ENCODE assay signal across 33 cellular contexts in the genomic region with DNA sequence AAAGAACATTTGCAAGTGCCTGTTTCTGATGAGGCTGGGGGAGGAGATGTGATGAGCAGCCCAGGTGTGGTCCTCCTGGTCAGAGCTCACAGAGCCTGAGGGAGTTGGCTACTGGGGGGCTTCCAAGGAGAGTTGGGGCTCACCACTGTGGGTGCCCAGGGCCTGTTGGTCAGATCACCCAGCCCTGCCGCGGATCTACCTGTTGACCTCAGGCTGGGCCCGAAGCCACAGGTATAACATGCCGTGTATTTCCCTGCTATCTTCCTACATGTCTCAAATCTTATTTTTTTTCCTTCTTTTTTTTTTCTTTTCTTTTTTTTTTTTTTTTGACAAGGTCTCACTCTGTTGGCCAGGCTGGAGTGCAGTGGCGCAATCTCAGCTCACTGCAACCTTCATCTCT.
DNase-seq lines count a peak whose midpoint lies in the region; ATAC-seq and TF ChIP-seq lines count a peak whose summit lies in the region.
"Had no signal": no experiment of that assay in that cellular context is flagged by ENCODE, and none has a peak within 500 bp of the region (broad histone marks: within the 10 kb centered on the region; RNA-seq: fewer than 3 reads in every experiment).

No MANE protein-coding gene starts in this region.

- H3K36me3 Mint-ChIP-seq in natural killer cell treated with Interleukin-12 subunit alpha and Interleukin-12 subunit beta and Interleukin-15 and Interleukin-18, amount 100 ng/mL, for 72 hours = no peaks in the 10 kb centered on the region
- no peaks in the 10 kb centered on the region for H3K36me3 Mint-ChIP-seq in natural killer cell
- H3K36me3 Mint-ChIP-seq: CD14-positive monocyte; CD4-positive, alpha-beta memory T cell; CD4-positive, CD25-positive, alpha-beta regulatory T cell; CD8-positive, alpha-beta memory T cell; CD8-positive, alpha-beta T cell had no signal

- no peak overlapping the region for H3K4me3 Mint-ChIP-seq in natural killer cell treated with Interleukin-12 subunit alpha and Interleukin-12 subunit beta and Interleukin-15 and Interleukin-18, amount 100 ng/mL, for 72 hours
- no peak overlapping the region for H3K4me3 Mint-ChIP-seq in natural killer cell
- H3K4me3 Mint-ChIP-seq: B cell; CD14-positive monocyte; CD4-positive, alpha-beta memory T cell; CD4-positive, alpha-beta T cell; CD4-positive, CD25-positive, alpha-beta regulatory T cell; CD8-positive, alpha-beta memory T cell; CD8-positive, alpha-beta T cell had no signal

- peak overlapping the region; percentile 2 to 49 for H3K27ac Mint-ChIP-seq in natural killer cell treated with Interleukin-12 subunit alpha and Interleukin-12 subunit beta and Interleukin-15 and Interleukin-18, amount 100 ng/mL, for 72 hours
- H3K27ac Mint-ChIP-seq in natural killer cell = no peak overlapping the region
- H3K27ac Mint-ChIP-seq: B cell; CD14-positive monocyte; CD4-positive, alpha-beta memory T cell; CD4-positive, alpha-beta T cell; CD8-positive, alpha-beta T cell had no signal

- H3K4me1 Mint-ChIP-seq in natural killer cell treated with Interleukin-12 subunit alpha and Interleukin-12 subunit beta and Interleukin-15 and Interleukin-18, amount 100 ng/mL, for 72 hours (ENCODE audit: low read depth in 2 of 2) = peaks cover 19 to 22% of the 10 kb centered on the region in 2 donors
- H3K4me1 Mint-ChIP-seq in natural killer cell = peaks cover 16 to 38% of the 10 kb centered on the region in 2 donors
- H3K4me1 Mint-ChIP-seq: B cell; CD14-positive monocyte; CD4-positive, alpha-beta memory T cell; CD4-positive, CD25-positive, alpha-beta regulatory T cell; CD8-positive, alpha-beta memory T cell had no signal

- peaks cover 0 to 47% (median 0%) of the 10 kb centered on the region in 7 donors for H3K27me3 ChIP-seq in spleen (replicated peaks in 1 of 7)
- H3K27me3 ChIP-seq: BE2C; BLaER1; BLaER1 treated with 17β-estradiol and CSF1 and Interleukin-3, amounts not matched to agents 10 nM and 100 nM had no signal

- TF ChIP-seq CTCF in natural killer cell (IDR thresholded peaks at IDR 0.05) (no peak), HEK293 (tag by site-specific recombination; IDR thresholded peaks at IDR 0.05) (no peak), spleen (IDR thresholded peaks at IDR 0.05 in 8 of 11, conservative IDR thresholded peaks at IDR 0.05 in 3 of 11) (no peak)

- H3K9me3 ChIP-seq in HEK293 (ENCODE audit: control insufficient read depth, insufficient read depth, low read depth, low read length) (no peaks in the 10 kb centered on the region), spleen (no peaks in the 10 kb centered on the region)
- H3K9me3 ChIP-seq: A549; BE2C; BLaER1; BLaER1 treated with 17β-estradiol and CSF1 and Interleukin-3, amounts not matched to agents 10 nM and 100 nM; Caco-2 had no signal

- CTCF ChIA-PET in HEK293 (lab: Yijun Ruan, JAX) = interaction anchor here (0.6 kb wide), 1 partner anchor 1681 kb away, joined by 3 read pairs; no protein-coding TSS in a partner anchor

- H3K27ac ChIP-seq in HEK293 (ENCODE audit: extremely low read depth, low read depth, low read length) (no peak overlapping the region), spleen (no peak overlapping the region)
- H3K27ac ChIP-seq: 22Rv1; A549; BLaER1; BLaER1 treated with 17β-estradiol and CSF1 and Interleukin-3, amounts not matched to agents 10 nM and 100 nM; C4-2B had no signal

- intact Hi-C loops in natural killer cell (cut with micrococcal nuclease) = no loop called here
- intact Hi-C loops in spleen (cut with DNase I; ENCODE audit: low total_unique reads) = no loop called here

- H3K36me3 ChIP-seq in HEK293 (ENCODE audit: control insufficient read depth in 2 of 2, insufficient read depth in 1 of 2, low read length in 2 of 2) (no peaks in the 10 kb centered on the region), spleen (no peaks in the 10 kb centered on the region)
- H3K36me3 ChIP-seq: BE2C; BLaER1; BLaER1 treated with 17β-estradiol and CSF1 and Interleukin-3, amounts not matched to agents 10 nM and 100 nM had no signal

- no peak for DNase-seq in natural killer cell treated with Interleukin-12 subunit alpha and Interleukin-12 subunit beta and Interleukin-15 and Interleukin-18, amount 100 ng/mL, for 72 hours (ENCODE audit: low spot score)
- DNase-seq in natural killer cell (no peak), spleen (peak; percentile 67), hepatic stellate cell (ENCODE audit: low spot score) (no peak)
- DNase-seq: 8988T; ACHN; AML-193; BE2C; C1 segment of cervical spinal cord; Caco-2; Calu3; CD4-positive, alpha-beta memory T cell; CD4-positive, alpha-beta T cell; CD4-positive, CD25-positive, alpha-beta regulatory T cell; CD8-positive, alpha-beta memory T cell; CD8-positive, alpha-beta T cell; COR-L47; DMS 273 treated with DMSO at 0.1 percent for 48 hours; DMS153; DMS53; DMS79; DMS79 treated with DMSO at 0.1 percent for 48 hours; DND-41; EL had no signal

- H3K4me3 ChIP-seq in HEK293 (ENCODE audit: low read depth, low read length) (no peak overlapping the region), spleen (no peak overlapping the region)
- H3K4me3 ChIP-seq: A549; BLaER1; BLaER1 treated with 17β-estradiol and CSF1 and Interleukin-3, amounts not matched to agents 10 nM and 100 nM had no signal

- no peak for TF ChIP-seq POLR2A in spleen (IDR thresholded peaks at IDR 0.05)

- POLR2A ChIA-PET in HEK293 (lab: Yijun Ruan, JAX) = no interaction called here

- WGBS in spleen, 5 donors = 96 to 99% (median 97%) methylated on average over 5 of the region's 5 CpGs

- peaks cover 6% of the 10 kb centered on the region in 2 donors for H3K27me3 Mint-ChIP-seq in natural killer cell treated with Interleukin-12 subunit alpha and Interleukin-12 subunit beta and Interleukin-15 and Interleukin-18, amount 100 ng/mL, for 72 hours
- peaks cover 4 to 5% of the 10 kb centered on the region in 2 donors for H3K27me3 Mint-ChIP-seq in natural killer cell (ENCODE audit: low read depth in 2 of 2)
- H3K27me3 Mint-ChIP-seq: CD4-positive, CD25-positive, alpha-beta regulatory T cell had no signal

- no peak for ATAC-seq in natural killer cell treated with Interleukin-12 subunit alpha and Interleukin-12 subunit beta and Interleukin-15 and Interleukin-18, amount 100 ng/mL, for 72 hours
- ATAC-seq in natural killer cell = no peak
- no peak for ATAC-seq in GM21423 (IDR thresholded peaks at IDR 0.05; ENCODE audit: unreplicated experiment)
- ATAC-seq: A549; CD8-positive, alpha-beta T cell had no signal

- H3K9me3 Mint-ChIP-seq in natural killer cell treated with Interleukin-12 subunit alpha and Interleukin-12 subunit beta and Interleukin-15 and Interleukin-18, amount 100 ng/mL, for 72 hours = no peaks in the 10 kb centered on the region
- H3K9me3 Mint-ChIP-seq in natural killer cell = no peaks in the 10 kb centered on the region
- H3K9me3 Mint-ChIP-seq: CD14-positive monocyte; CD4-positive, alpha-beta memory T cell; CD4-positive, alpha-beta T cell; CD4-positive, CD25-positive, alpha-beta regulatory T cell; CD8-positive, alpha-beta memory T cell; CD8-positive, alpha-beta T cell had no signal

- H3K4me1 ChIP-seq in HEK293 (ENCODE audit: control insufficient read depth, insufficient read depth, low read length) (no peaks in the 10 kb centered on the region), spleen (no peaks in the 10 kb centered on the region)
- H3K4me1 ChIP-seq: A549; BE2C; BLaER1; BLaER1 treated with 17β-estradiol and CSF1 and Interleukin-3, amounts not matched to agents 10 nM and 100 nM; Caco-2 had no signal

TF ChIP-seq in HEK293, 187 proteins besides CTCF, POLR2A, EP300 and RAD21:
- TF ChIP-seq ZBTB11 (tag by site-specific recombination; conservative IDR thresholded peaks at IDR 0.05; ENCODE audit: low read depth) (no peak), SCRT1 (tag by site-specific recombination; IDR thresholded peaks at IDR 0.05; ENCODE audit: borderline replicate concordance) (peak; percentile 57), SCRT2 (tag by site-specific recombination; IDR thresholded peaks at IDR 0.05) (peak; percentile 51)

Comparison
In these comparisons a context has a peak if more than half of its experiments do, and no peak if none do; other contexts are left out.
1. H3K27ac Mint-ChIP-seq: peak in natural killer cell treated with Interleukin-12 subunit alpha and Interleukin-12 subunit beta and Interleukin-15 and Interleukin-18, amount 100 ng/mL, for 72 hours (2 of 2); none in natural killer cell (0 of 2).